Comparison of ENCODE assay signal across 14 cellular contexts in genomic region chr6:14228571-14228970, GRCh38.
DNase-seq lines count a peak whose midpoint lies in the region; ATAC-seq and TF ChIP-seq lines count a peak whose summit lies in the region.
"Had no signal": no experiment of that assay in that cellular context is flagged by ENCODE, and none has a peak within 500 bp of the region (broad histone marks: within the 10 kb centered on the region; RNA-seq: fewer than 3 reads in every experiment).

No MANE protein-coding gene starts in this region.

- no peaks in the 10 kb centered on the region for H3K27me3 Mint-ChIP-seq in activated naive CD4-positive, alpha-beta T cell treated with anti-CD3 and anti-CD28 coated beads for 36 hours (ENCODE audit: low read depth)
- H3K27me3 Mint-ChIP-seq in T-cell: no peaks in the 10 kb centered on the region
- no peaks in the 10 kb centered on the region for H3K27me3 Mint-ChIP-seq in stimulated activated naive B cell treated with anti-CD40 and anti-IgM and Interleukin-4, amounts not matched to agents 10 μg/mL and 1 μg/mL and 100 μg/mL, for 72 hours

- H3K9me3 ChIP-seq in tibial artery: peaks cover 2 to 7% (median 6%) of the 10 kb centered on the region in 3 donors

- POLR2A ChIA-PET in T-cell (lab: Charles Lee): interaction anchor here in 1 of 2 donors (0.6 kb wide), 1 partner anchor 141 kb away, joined by 3 read pairs; no protein-coding TSS in a partner anchor

- H3K36me3 Mint-ChIP-seq in activated naive CD4-positive, alpha-beta T cell treated with anti-CD3 and anti-CD28 coated beads for 36 hours (ENCODE audit: low read depth): no peaks in the 10 kb centered on the region
- peaks cover 9% of the 10 kb centered on the region for H3K36me3 Mint-ChIP-seq in T-cell
- peaks cover 32 to 60% of the 10 kb centered on the region in 2 donors for H3K36me3 Mint-ChIP-seq in stimulated activated naive B cell treated with anti-CD40 and anti-IgM and Interleukin-4, amounts not matched to agents 10 μg/mL and 1 μg/mL and 100 μg/mL, for 72 hours
- H3K36me3 Mint-ChIP-seq: natural killer cell had no signal

- H3K27ac Mint-ChIP-seq in activated naive CD4-positive, alpha-beta T cell treated with anti-CD3 and anti-CD28 coated beads for 36 hours: no peak overlapping the region
- H3K27ac Mint-ChIP-seq in T-cell: no peak overlapping the region
- peak overlapping the region; percentile 64 for H3K27ac Mint-ChIP-seq in stimulated activated naive B cell treated with anti-CD40 and anti-IgM and Interleukin-4, amounts not matched to agents 10 μg/mL and 1 μg/mL and 100 μg/mL, for 72 hours
- H3K27ac Mint-ChIP-seq: endodermal cell, natural killer cell had no signal

- ATAC-seq in T-cell (replicated peaks in 1 of 4) (peak; percentile 43 to 86 (median 61)), HG02970 (IDR thresholded peaks at IDR 0.05; ENCODE audit: low FRiP score, unreplicated experiment) (no peak)
- peak; percentile 49 to 55 for ATAC-seq in stimulated activated naive B cell treated with anti-CD40 and anti-IgM and Interleukin-4, amounts not matched to agents 10 μg/mL and 1 μg/mL and 100 μg/mL, for 72 hours (replicated peaks)
- ATAC-seq: natural killer cell had no signal

- intact Hi-C loops in activated naive CD4-positive, alpha-beta T cell treated with anti-CD3 and anti-CD28 coated beads for 36 hours (cut with micrococcal nuclease): loop anchor here (1.0 to 5.0 kb wide), 2 partner anchors 196 to 484 kb away; no protein-coding TSS in a partner anchor
- intact Hi-C loops in tibial artery (cut with DNase I; ENCODE audit: low total_unique reads): no loop called here

- no peaks in the 10 kb centered on the region for H3K27me3 ChIP-seq in H7 (ENCODE audit: control insufficient read depth, insufficient read depth, low read length)
- no peaks in the 10 kb centered on the region for H3K27me3 ChIP-seq in tibial artery

- H3K4me3 Mint-ChIP-seq in activated naive CD4-positive, alpha-beta T cell treated with anti-CD3 and anti-CD28 coated beads for 36 hours: no peak overlapping the region
- H3K4me3 Mint-ChIP-seq in T-cell: no peak overlapping the region
- peak overlapping the region; percentile 22 to 45 for H3K4me3 Mint-ChIP-seq in stimulated activated naive B cell treated with anti-CD40 and anti-IgM and Interleukin-4, amounts not matched to agents 10 μg/mL and 1 μg/mL and 100 μg/mL, for 72 hours
- H3K4me3 Mint-ChIP-seq: endodermal cell, natural killer cell had no signal

- TF ChIP-seq CTCF in foreskin fibroblast (IDR thresholded peaks at IDR 0.05; ENCODE audit: low read depth, low read length) (no peak), tibial artery (IDR thresholded peaks at IDR 0.05) (no peak)

- peaks cover 9% of the 10 kb centered on the region for H3K9me3 Mint-ChIP-seq in activated naive CD4-positive, alpha-beta T cell treated with anti-CD3 and anti-CD28 coated beads for 36 hours
- H3K9me3 Mint-ChIP-seq in T-cell: peaks cover 0 to 5% (median 0%) of the 10 kb centered on the region in 3 donors
- H3K9me3 Mint-ChIP-seq in stimulated activated naive B cell treated with anti-CD40 and anti-IgM and Interleukin-4, amounts not matched to agents 10 μg/mL and 1 μg/mL and 100 μg/mL, for 72 hours: peaks cover 0 to 3% of the 10 kb centered on the region in 2 donors
- H3K9me3 Mint-ChIP-seq: natural killer cell had no signal

- H3K4me3 ChIP-seq in foreskin fibroblast (ENCODE audit: low read depth in 1 of 2, low read length in 2 of 2) (no peak overlapping the region), H7 (ENCODE audit: insufficient read depth, low read depth, low read length) (no peak overlapping the region), tibial artery (no peak overlapping the region)
- H3K4me3 ChIP-seq: PC-9, skin epidermis had no signal

- CTCF ChIA-PET in activated naive CD4-positive, alpha-beta T cell treated with anti-CD3 and anti-CD28 coated beads for 36 hours (lab: Charles Lee): interaction anchor here (0.5 to 1.3 kb wide), 4 partner anchors 9 to 382 kb away, joined by 3 to 6 read pairs (median 3); no protein-coding TSS in a partner anchor
- CTCF ChIA-PET in T-cell (lab: Charles Lee): interaction anchor here in 1 of 2 donors (0.6 kb wide), 1 partner anchor 12 kb away, joined by 3 read pairs; no protein-coding TSS in a partner anchor

- H3K4me1 Mint-ChIP-seq in activated naive CD4-positive, alpha-beta T cell treated with anti-CD3 and anti-CD28 coated beads for 36 hours (ENCODE audit: low read depth): peaks cover 21% of the 10 kb centered on the region
- H3K4me1 Mint-ChIP-seq in T-cell: peaks cover 19 to 25% (median 24%) of the 10 kb centered on the region in 3 donors
- H3K4me1 Mint-ChIP-seq in stimulated activated naive B cell treated with anti-CD40 and anti-IgM and Interleukin-4, amounts not matched to agents 10 μg/mL and 1 μg/mL and 100 μg/mL, for 72 hours: peaks cover 56 to 83% of the 10 kb centered on the region in 2 donors
- H3K4me1 Mint-ChIP-seq: endodermal cell, natural killer cell had no signal

- H3K27ac ChIP-seq in tibial artery: no peak overlapping the region
- H3K27ac ChIP-seq: PC-9, skin epidermis had no signal

- H3K4me1 ChIP-seq in tibial artery: no peaks in the 10 kb centered on the region

- H3K36me3 ChIP-seq in H7 (replicated peaks; ENCODE audit: control insufficient read depth, insufficient read depth, low read length) (no peaks in the 10 kb centered on the region), tibial artery (no peaks in the 10 kb centered on the region)

- peak; percentile 82 for DNase-seq in activated naive CD4-positive, alpha-beta T cell treated with anti-CD3 and anti-CD28 coated beads for 36 hours
- no peak for DNase-seq in activated naive CD4-positive, alpha-beta T cell (lab: John Stamatoyannopoulos, UW)
- DNase-seq in T-cell: peak in 16 of 34 experiments; percentile 4 to 65 (median 14)
- DNase-seq in foreskin fibroblast: peak; percentile 67 to 88
- no peak for DNase-seq in stimulated activated naive B cell treated with anti-CD40 and anti-IgM and Interleukin-4, amounts not matched to agents 10 μg/mL and 1 μg/mL and 100 μg/mL, for 72 hours
- no peak for DNase-seq in H7
- DNase-seq in tibial artery: no peak
- DNase-seq: endodermal cell, GF-D8, natural killer cell, NCI-H1694 treated with DMSO at 0.1 percent for 48 hours, PC-9 had no signal

Comparison
In these comparisons a context has a peak if more than half of its experiments do, and no peak if none do; other contexts are left out.
1. DNase-seq: peak in activated naive CD4-positive, alpha-beta T cell treated with anti-CD3 and anti-CD28 coated beads for 36 hours (single experiment) and foreskin fibroblast (2 of 2); none in activated naive CD4-positive, alpha-beta T cell (0 of 4), stimulated activated naive B cell treated with anti-CD40 and anti-IgM and Interleukin-4, amounts not matched to agents 10 μg/mL and 1 μg/mL and 100 μg/mL, for 72 hours (single experiment), H7 (single experiment) and tibial artery (0 of 2).
2. H3K4me3 Mint-ChIP-seq: peak in stimulated activated naive B cell treated with anti-CD40 and anti-IgM and Interleukin-4, amounts not matched to agents 10 μg/mL and 1 μg/mL and 100 μg/mL, for 72 hours (2 of 2); none in activated naive CD4-positive, alpha-beta T cell treated with anti-CD3 and anti-CD28 coated beads for 36 hours (single experiment) and T-cell (0 of 3).